30 cellular contexts compared by ENCODE assay signal in genomic region chr5:98795243-98795642, GRCh38. TPM values are rescaled to one million over a fixed set of nuclear protein-coding genes. Genes with fewer than 3 reads are reported as not detected.
DNase-seq lines count a peak whose midpoint lies in the region; ATAC-seq, FAIRE-seq and TF ChIP-seq lines count a peak whose summit lies in the region.
"Had no signal": no experiment of that assay in that cellular context is flagged by ENCODE, and none has a peak within 500 bp of the region (broad histone marks: within the 10 kb centered on the region; RNA-seq: fewer than 3 reads in every experiment).

No MANE protein-coding gene starts in this region.

- no peak for TF ChIP-seq EP300 in SK-N-SH (IDR thresholded peaks at IDR 0.05; ENCODE audit: borderline replicate concordance in 1 of 2, low read depth in 1 of 2, low read length in 1 of 2)

- H3K4me1 ChIP-seq in SK-N-SH (ENCODE audit: control insufficient read depth in 1 of 2, insufficient read depth in 2 of 2, low read depth in 1 of 2, low read length in 1 of 2), result peaks cover 0 to 39% of the 10 kb centered on the region in 2 experiments; a peak in 3 of 4 replicates
- peaks cover 15% of the 10 kb centered on the region for H3K4me1 ChIP-seq in adipocyte (ENCODE audit: control insufficient read depth, insufficient read depth, low read length)
- H3K4me1 ChIP-seq in right lobe of liver, result peaks cover 0 to 10% (median 0%) of the 10 kb centered on the region in 4 donors
- peaks cover 1 to 6% of the 10 kb centered on the region in 2 donors for H3K4me1 ChIP-seq in small intestine (ENCODE audit: control insufficient read depth in 2 of 2, insufficient read depth in 1 of 2, low read depth in 1 of 2, low read length in 1 of 2)

- no peak overlapping the region for H3K4me2 ChIP-seq in SK-N-SH

- intact Hi-C loops in right lobe of liver (cut with DNase I), result no loop called here

- H3K27ac ChIP-seq in SK-N-SH (ENCODE audit: low read depth in 2 of 2, low read length in 1 of 2) (peak overlapping the region in 1 of 2 experiments; percentile 61; a peak in 2 of 4 replicates), right lobe of liver (peak overlapping the region in 1 of 3 donors; percentile 20), small intestine (ENCODE audit: low read depth in 1 of 2, low read length in 1 of 2) (no peak overlapping the region)
- H3K27ac ChIP-seq: epithelial cell of prostate, RWPE1, SK-N-MC, tibial artery had no signal

- TF ChIP-seq POLR2A in right lobe of liver (IDR thresholded peaks at IDR 0.05), result no peak

- H3K4me3 ChIP-seq in SK-N-SH (ENCODE audit: low read depth in 2 of 2, low read length in 1 of 2), result no peak overlapping the region
- H3K4me3 ChIP-seq in adipocyte (ENCODE audit: low read length), result no peak overlapping the region
- H3K4me3 ChIP-seq in right lobe of liver, result no peak overlapping the region
- no peak overlapping the region for H3K4me3 ChIP-seq in small intestine (ENCODE audit: low read depth in 1 of 2, low read length in 2 of 2)
- H3K4me3 ChIP-seq: lung, SK-N-MC, tibial artery had no signal

- CTCF ChIA-PET in SK-N-SH (lab: Yijun Ruan, JAX), result interaction anchor here (0.6 to 24.4 kb wide), 10 partner anchors 8 to 1564 kb away, joined by 3 to 409 read pairs (median 6); partner anchors contain the start of gene RGMB

- H3K9me3 ChIP-seq in SK-N-SH (no peaks in the 10 kb centered on the region), adipocyte (ENCODE audit: control insufficient read depth, low read length) (no peaks in the 10 kb centered on the region), right lobe of liver (no peaks in the 10 kb centered on the region), small intestine (ENCODE audit: control insufficient read depth, low read depth) (no peaks in the 10 kb centered on the region)
- H3K9me3 ChIP-seq: tibial artery had no signal

- DNase-seq in SK-N-SH (no peak), adipocyte (ENCODE audit: low read depth) (no peak), right lobe of liver (no peak), small intestine (peak; percentile 21), SHP77 treated with DMSO at 0.1 percent for 48 hours (lab: John Stamatoyannopoulos, UW) (no peak)
- DNase-seq: 8988T; activated CD4-positive, alpha-beta T cell treated with anti-CD3 and anti-CD28 coated beads, Interleukin-2, amount 10 ng/mL, durations not matched to agents 24 days and 14 days; activated naive CD4-positive, alpha-beta T cell treated with Interleukin-2 at 50 U/mL for 16 hours; activated T-cell treated with anti-CD3 and anti-CD28 coated beads, Interleukin-2, amount 50 U/mL, for 4 hours; brain microvascular endothelial cell; CD4-positive, alpha-beta T cell; DMS153; H7; head of caudate nucleus; KG1; kidney glomerular epithelial cell; MM.1S; NCI-H1417; NCI-H2081; NCI-H2227 treated with DMSO at 0.1 percent for 48 hours; stimulated activated CD8-positive, alpha-beta memory T cell treated with anti-CD3 and anti-CD28 coated beads, Interleukin-4, amount 100 ng/mL, for 48 hours; T-helper 17 cell; tibial artery had no signal

- no peak for FAIRE-seq in small intestine (lab: Jason Lieb, UNC)

- WGBS in SK-N-SH (ENCODE audit: low lambda C conversion rate), result 97% methylated on average over 5 of the region's 5 CpGs
- 39% methylated on average over 5 of the region's 5 CpGs for WGBS in right lobe of liver (ENCODE audit: insufficient coverage, low coverage, low lambda C conversion rate, missing lambda C conversion rate)
- WGBS in small intestine, 3 donors, result 24 to 68% (median 43%) methylated on average over 5 of the region's 5 CpGs

- POLR2A ChIA-PET in SK-N-SH (lab: Yijun Ruan, JAX), result no interaction called here

- peaks cover 54% of the 10 kb centered on the region for H3K79me2 ChIP-seq in SK-N-SH (ENCODE audit: insufficient read depth)

- no peak overlapping the region for H2AFZ ChIP-seq in SK-N-SH (ENCODE audit: low read depth)

- H3K27me3 ChIP-seq in SK-N-SH (ENCODE audit: insufficient read depth) (no peaks in the 10 kb centered on the region), adipocyte (replicated peaks; ENCODE audit: control insufficient read depth, insufficient read depth, low read length) (no peaks in the 10 kb centered on the region), right lobe of liver (no peaks in the 10 kb centered on the region), small intestine (ENCODE audit: control insufficient read depth in 2 of 2, insufficient read depth in 2 of 2, low read length in 2 of 2) (no peaks in the 10 kb centered on the region)
- H3K27me3 ChIP-seq: brain microvascular endothelial cell, tibial artery had no signal

- TF ChIP-seq RAD21 in SK-N-SH (IDR thresholded peaks at IDR 0.05; ENCODE audit: low read length), result no peak

- H3F3A ChIP-seq in SK-N-SH (replicated peaks; ENCODE audit: insufficient read depth), result peaks cover 62% of the 10 kb centered on the region

- H3K9me2 ChIP-seq in SK-N-SH, result no peaks in the 10 kb centered on the region

- peaks cover 24 to 36% of the 10 kb centered on the region in 2 experiments for H3K36me3 ChIP-seq in SK-N-SH (replicated peaks in 1 of 2; ENCODE audit: control insufficient read depth in 1 of 2, insufficient read depth in 2 of 2, low read length in 1 of 2)
- peaks cover 34% of the 10 kb centered on the region for H3K36me3 ChIP-seq in adipocyte (ENCODE audit: control insufficient read depth, insufficient read depth, low read length, severe bottlenecking)
- peaks cover 0 to 6% (median 3%) of the 10 kb centered on the region in 4 donors for H3K36me3 ChIP-seq in right lobe of liver
- H3K36me3 ChIP-seq in small intestine (ENCODE audit: control insufficient read depth in 2 of 2, insufficient read depth in 2 of 2, low read length in 2 of 2), result no peaks in the 10 kb centered on the region

- H3K9ac ChIP-seq in SK-N-SH, result peak overlapping the region; percentile 5; the same call in 1 of the 2 replicates
- peak overlapping the region; percentile 35 for H3K9ac ChIP-seq in adipocyte (ENCODE audit: low read length)

- TF ChIP-seq CTCF in SK-N-SH (IDR thresholded peaks at IDR 0.05) (no peak), right lobe of liver (IDR thresholded peaks at IDR 0.05) (no peak)

- peaks cover 64% of the 10 kb centered on the region for H4K20me1 ChIP-seq in SK-N-SH (ENCODE audit: insufficient read depth)

- no peak for ATAC-seq in SK-N-SH treated with all-trans-retinoic acid at 6 μM for 48 hours
- ATAC-seq in right lobe of liver, result peak in 3 of 4 donors; percentile 29 to 79 (median 67)
- ATAC-seq in GM18519 (IDR thresholded peaks at IDR 0.05; ENCODE audit: low FRiP score, unreplicated experiment), result no peak
- no peak for ATAC-seq in HG03469 (IDR thresholded peaks at IDR 0.05; ENCODE audit: unreplicated experiment)
- ATAC-seq: activated T-cell treated with anti-CD3 and anti-CD28 coated beads, Interleukin-2, amount 50 U/mL, for 4 hours; T-helper 17 cell had no signal

TF ChIP-seq in SK-N-SH, 30 proteins besides CTCF, POLR2A, EP300 and RAD21 (continues in another document):
- TF ChIP-seq ELF1 (IDR thresholded peaks at IDR 0.05) (no peak), SMC3 (IDR thresholded peaks at IDR 0.05; ENCODE audit: low read depth, low read length) (no peak), POLR2AphosphoS5 (IDR thresholded peaks at IDR 0.05; ENCODE audit: low read depth, low read length) (no peak), IRF3 (IDR thresholded peaks at IDR 0.05; ENCODE audit: low read depth, low read length) (no peak), JUND (IDR thresholded peaks at IDR 0.05) (no peak), MXI1 (IDR thresholded peaks at IDR 0.05; ENCODE audit: low read depth, low read length) (no peak)

TF ChIP-seq in SK-N-SH treated with all-trans-retinoic acid at 6 μM for 48 hours, 23 proteins besides CTCF, POLR2A, EP300 and RAD21 (continues in another document):
- TF ChIP-seq TSHZ2 (CRISPR knock-in tag; IDR thresholded peaks at IDR 0.05) (no peak), CREB5 (CRISPR knock-in tag; IDR thresholded peaks at IDR 0.05; ENCODE audit: low read depth) (no peak), ZC3H10 (CRISPR knock-in tag; IDR thresholded peaks at IDR 0.05) (no peak), ZFP30 (CRISPR knock-in tag; IDR thresholded peaks at IDR 0.05) (no peak), OSR1 (CRISPR knock-in tag; IDR thresholded peaks at IDR 0.05) (no peak), TOX (CRISPR knock-in tag; IDR thresholded peaks at IDR 0.05; ENCODE audit: borderline replicate concordance) (no peak), ZNF8 (CRISPR knock-in tag; IDR thresholded peaks at IDR 0.05) (no peak)

RNA-seq across cellular contexts. Expression of gene RGMB, which starts 21.8 kb away (rescaled TPM):
- polyA plus RNA-seq in SK-N-SH (2012; rRNA removed), result 72.6 and 86.7 TPM in 2 replicates
- 71.7 and 77.5 TPM in 2 replicates for polyA plus RNA-seq in SK-N-SH (2012; cell fraction: cytosol; rRNA removed)
- polyA plus RNA-seq in SK-N-SH (2012; cell fraction: nucleus; rRNA removed), result 242 and 373 TPM in 2 replicates
- total RNA-seq in right lobe of liver, result 10 to 100 TPM in 1 of 6 experiments, 1 to 10 TPM in 5; 4.5 to 10.5 (median 5.1) TPM
- 10 to 100 TPM in 1 of 3 donors, 1 to 10 TPM in 2; 3.2 to 55.7 (median 3.6) TPM for polyA plus RNA-seq in small intestine

Comparison
In these comparisons a context has a peak if more than half of its experiments do, and no peak if none do; other contexts are left out.
1. ATAC-seq: peak in right lobe of liver (3 of 4); none in SK-N-SH treated with all-trans-retinoic acid at 6 μM for 48 hours (single experiment), GM18519 (single experiment) and HG03469 (single experiment).